Comparison of ENCODE assay signal across 8 cellular contexts in genomic region chr14:87994974-87995373, GRCh38. TPM values are rescaled to one million over a fixed set of nuclear protein-coding genes. Genes with fewer than 3 reads are reported as not detected.
A peak's percentile ranks its signal among the peaks of the same experiment; 100 is the strongest.
DNase-seq lines count a peak whose midpoint lies in the region; ATAC-seq and TF ChIP-seq lines count a peak whose summit lies in the region.

No MANE protein-coding gene starts in this region.

- H3K4me3 ChIP-seq in upper lobe of right lung (no peak overlapping the region), thyroid gland (replicated peaks in 1 of 3) (no peak overlapping the region)

- H3K36me3 Mint-ChIP-seq in mesothelial cell of epicardium, result no peaks in the 10 kb centered on the region

- 80 to 86% methylated on average over 6 of the region's 6 CpGs for WGBS in thyroid gland, 2 donors

- peaks cover 40% of the 10 kb centered on the region for H3K4me1 Mint-ChIP-seq in mesothelial cell of epicardium

- ATAC-seq in HG03097 (IDR thresholded peaks at IDR 0.05; ENCODE audit: low FRiP score, unreplicated experiment), result peak; percentile 39
- no peak for ATAC-seq in upper lobe of right lung

- no peaks in the 10 kb centered on the region for H3K27me3 ChIP-seq in upper lobe of right lung
- H3K27me3 ChIP-seq in thyroid gland, result no peaks in the 10 kb centered on the region

- intact Hi-C loops in upper lobe of right lung (cut with DNase I), result no loop called here
- intact Hi-C loops in thyroid gland (cut with DNase I), result no loop called here

- H3K27me3 Mint-ChIP-seq in mesothelial cell of epicardium (ENCODE audit: low read depth), result no peaks in the 10 kb centered on the region

- H3K4me1 ChIP-seq in upper lobe of right lung, result peaks cover 13% of the 10 kb centered on the region
- peaks cover 0 to 10% of the 10 kb centered on the region in 2 donors for H3K4me1 ChIP-seq in thyroid gland

- H3K36me3 ChIP-seq in upper lobe of right lung, result no peaks in the 10 kb centered on the region
- H3K36me3 ChIP-seq in thyroid gland, result no peaks in the 10 kb centered on the region

- no peak for TF ChIP-seq CTCF in upper lobe of right lung (IDR thresholded peaks at IDR 0.05)
- TF ChIP-seq CTCF in thyroid gland (IDR thresholded peaks at IDR 0.05), result no peak
- TF ChIP-seq CTCF in mesothelial cell of epicardium (IDR thresholded peaks at IDR 0.05; ENCODE audit: unreplicated experiment), result no peak

- no peak overlapping the region for H3K4me3 Mint-ChIP-seq in mesothelial cell of epicardium

- no peak overlapping the region for H3K27ac Mint-ChIP-seq in mesothelial cell of epicardium

- H3K27ac ChIP-seq in upper lobe of right lung, result peak overlapping the region; percentile 73
- H3K27ac ChIP-seq in thyroid gland, result no peak overlapping the region

- H3K9me3 ChIP-seq in upper lobe of right lung (no peaks in the 10 kb centered on the region), thyroid gland (no peaks in the 10 kb centered on the region)

- TF ChIP-seq POLR2A in thyroid gland (IDR thresholded peaks at IDR 0.05), result no peak

- H3K9me3 Mint-ChIP-seq in mesothelial cell of epicardium, result no peaks in the 10 kb centered on the region

- DNase-seq in stimulated activated CD4-positive, alpha-beta T cell treated with anti-CD3 and anti-CD28 coated beads, Interleukin-1b, Interleukin-23, amount 100 ng/mL, for 48 hours, result peak; percentile 38
- DNase-seq in stimulated activated CD4-positive, alpha-beta T cell treated with anti-CD3 and anti-CD28 coated beads, Interleukin-2, amount 100 ng/mL, for 48 hours, result no peak
- DNase-seq in amniotic epithelial cell (ENCODE audit: low read depth), result peak; percentile 82
- no peak for DNase-seq in upper lobe of right lung
- DNase-seq in thyroid gland, result no peak
- DNase-seq in mesothelial cell of epicardium (ENCODE audit: low spot score in 2 of 2, unreplicated experiment in 2 of 2), result no peak
- no peak for DNase-seq in AG08396 (ENCODE audit: low spot score)

RNA-seq across cellular contexts. Expression of gene GALC, which starts 2.0 kb away (rescaled TPM):
- 47.4 TPM for total RNA-seq in upper lobe of right lung
- 10 to 100 TPM; 30.9 to 68.5 (median 43.3) TPM for total RNA-seq in thyroid gland
- 26.2 to 29.9 TPM (median 27.1 TPM) in 3 replicates for total RNA-seq in mesothelial cell of epicardium

RNA-seq across cellular contexts. Expression of gene GPR65, which starts 10.0 kb away (rescaled TPM):
- total RNA-seq in upper lobe of right lung (7.7 TPM), thyroid gland (1 to 10 TPM in 1 of 4 donors, under 1 TPM in 3; 0.44 to 1.3 (median 0.70) TPM), mesothelial cell of epicardium (not detected in 3 replicates)

Comparison
In these comparisons a context has a peak if more than half of its experiments do, and no peak if none do; other contexts are left out.
1. DNase-seq: peak in stimulated activated CD4-positive, alpha-beta T cell treated with anti-CD3 and anti-CD28 coated beads, Interleukin-1b, Interleukin-23, amount 100 ng/mL, for 48 hours (single experiment) and amniotic epithelial cell (single experiment); none in stimulated activated CD4-positive, alpha-beta T cell treated with anti-CD3 and anti-CD28 coated beads, Interleukin-2, amount 100 ng/mL, for 48 hours (0 of 2), upper lobe of right lung (single experiment), thyroid gland (0 of 2), mesothelial cell of epicardium (0 of 2) and AG08396 (single experiment).